In genomic region chr1:151990058-151990855, GRCh38 we compare ENCODE assay signal across 10 cellular contexts. TPM values are rescaled to one million over a fixed set of nuclear protein-coding genes. Genes with fewer than 3 reads are reported as not detected.
DNase-seq lines count a peak whose midpoint lies in the region; ATAC-seq and TF ChIP-seq lines count a peak whose summit lies in the region.
"Had no signal": no experiment of that assay in that cellular context is flagged by ENCODE, and none has a peak within 500 bp of the region (broad histone marks: within the 10 kb centered on the region; RNA-seq: fewer than 3 reads in every experiment).

No MANE protein-coding gene starts in this region.

- H3F3A ChIP-seq in GM23338 (replicated peaks; ENCODE audit: low read depth), result peaks cover 3% of the 10 kb centered on the region; the same call in 1 of the 2 replicates

- peaks cover 51% of the 10 kb centered on the region for H3K79me2 ChIP-seq in GM23338 (replicated peaks; ENCODE audit: insufficient read depth)

- H3K27me3 Mint-ChIP-seq in GM23338 (ENCODE audit: insufficient read depth, low read depth, poor library complexity), result peaks cover 24% of the 10 kb centered on the region

- no peaks in the 10 kb centered on the region for H3K9me3 Mint-ChIP-seq in GM23338

- peaks cover 4% of the 10 kb centered on the region; the same call in 1 of the 2 replicates for H4K20me1 ChIP-seq in GM23338 (replicated peaks; ENCODE audit: insufficient read depth)

- WGBS in mesodermal cell (ENCODE audit: insufficient coverage in 2 of 2), 2 experiments, result 75 to 84% methylated on average over 4 to 5 of the region's 5 CpGs

- peaks cover 38% of the 10 kb centered on the region for H3K4me1 Mint-ChIP-seq in GM23338

- ATAC-seq in GM23338 (no peak), GM19395 (IDR thresholded peaks at IDR 0.05; ENCODE audit: unreplicated experiment) (no peak)

- no peaks in the 10 kb centered on the region for H3K9me3 ChIP-seq in mesodermal cell (ENCODE audit: control insufficient read depth, low read length)
- H3K9me3 ChIP-seq: SJCRH30 had no signal

- H3K27ac ChIP-seq in 22Rv1 (peak overlapping the region; percentile 87), GM23338 (ENCODE audit: low read depth) (no peak overlapping the region), brain microvascular endothelial cell (peak overlapping the region; percentile 84), mesodermal cell (ENCODE audit: low read depth, low read length, severe bottlenecking) (peak overlapping the region; percentile 95)
- H3K27ac ChIP-seq: SJCRH30 had no signal

- H3K4me3 Mint-ChIP-seq in GM23338, result no peak overlapping the region

- H3K9me2 ChIP-seq in GM23338 (ENCODE audit: insufficient read depth), result no peaks in the 10 kb centered on the region; the same call in 1 of the 2 replicates

- peak overlapping the region; percentile 95; the same call in 1 of the 2 replicates for H3K4me2 ChIP-seq in GM23338

- peaks cover 6% of the 10 kb centered on the region; the same call in 1 of the 2 replicates for H3K36me3 ChIP-seq in GM23338 (ENCODE audit: insufficient read depth)
- peaks cover 10% of the 10 kb centered on the region for H3K36me3 ChIP-seq in brain microvascular endothelial cell (replicated peaks)
- H3K36me3 ChIP-seq in mesodermal cell (ENCODE audit: control insufficient read depth, insufficient read depth, low read length), result peaks cover 49% of the 10 kb centered on the region
- H3K36me3 ChIP-seq: SJCRH30 had no signal

- DNase-seq in GM23338 (ENCODE audit: low spot score) (no peak), brain microvascular endothelial cell (no peak), pons (ENCODE audit: low spot score) (no peak), dedifferentiated amniotic fluid mesenchymal stem cell (ENCODE audit: extremely low spot score) (no peak), ecto neural progenitor cell (ENCODE audit: low spot score) (no peak)
- DNase-seq: activated naive CD4-positive, alpha-beta T cell had no signal

- H3K36me3 Mint-ChIP-seq in GM23338 (ENCODE audit: low read depth), result no peaks in the 10 kb centered on the region

- no peak overlapping the region for H2AFZ ChIP-seq in GM23338

- H3K27me3 ChIP-seq in GM23338 (ENCODE audit: insufficient read depth) (peaks cover 16% of the 10 kb centered on the region), brain microvascular endothelial cell (replicated peaks) (no peaks in the 10 kb centered on the region)
- H3K27me3 ChIP-seq: SJCRH30 had no signal

- H3K4me1 ChIP-seq in GM23338 (ENCODE audit: insufficient read depth) (peaks cover 39% of the 10 kb centered on the region), mesodermal cell (ENCODE audit: control insufficient read depth, insufficient read depth, low read length, poor library complexity, severe bottlenecking) (peaks cover 54% of the 10 kb centered on the region)

- no peak overlapping the region for H3K27ac Mint-ChIP-seq in GM23338

- TF ChIP-seq CTCF in 22Rv1 (IDR thresholded peaks at IDR 0.05) (no peak), GM23338 (conservative IDR thresholded peaks at IDR 0.05; ENCODE audit: low read depth in 2 of 2) (no peak), brain microvascular endothelial cell (IDR thresholded peaks at IDR 0.05; ENCODE audit: low read depth, low read length, missing control alignments) (no peak)

- H3K4me3 ChIP-seq in GM23338, result no peak overlapping the region
- no peak overlapping the region for H3K4me3 ChIP-seq in brain microvascular endothelial cell (ENCODE audit: low read depth, low read length)
- peak overlapping the region; percentile 95 for H3K4me3 ChIP-seq in mesodermal cell (ENCODE audit: extremely low read depth, insufficient read depth, low read length, poor library complexity, severe bottlenecking)
- H3K4me3 ChIP-seq: SJCRH30 had no signal

- in situ Hi-C loops in brain microvascular endothelial cell (cut with HindIII; ENCODE audit: low pct_ligation_motif_present, low sequenced_read_pairs), result no loop called here

TF ChIP-seq in GM23338, 12 proteins besides CTCF, POLR2A, EP300 and RAD21:
- TF ChIP-seq CREB1 (CRISPR knock-in tag; IDR thresholded peaks at IDR 0.05; ENCODE audit: low read depth), result no peak
- no peak for TF ChIP-seq REST (IDR thresholded peaks at IDR 0.05; ENCODE audit: unreplicated experiment)
- TF ChIP-seq ETS1 (IDR thresholded peaks at IDR 0.05), result no peak
- TF ChIP-seq ZNF331 (CRISPR knock-in tag; IDR thresholded peaks at IDR 0.05; ENCODE audit: low read depth), result no peak
- no peak for TF ChIP-seq EZH2phosphoT487 (IDR thresholded peaks at IDR 0.05; ENCODE audit: unreplicated experiment)
- TF ChIP-seq JUNB (IDR thresholded peaks at IDR 0.05; ENCODE audit: unreplicated experiment), result no peak
- TF ChIP-seq NANOG (IDR thresholded peaks at IDR 0.05; ENCODE audit: borderline replicate concordance), result no peak
- no peak for TF ChIP-seq ZNF114 (CRISPR knock-in tag; IDR thresholded peaks at IDR 0.05)

RNA-seq across cellular contexts. Expression of gene S100A10, which starts 3.4 kb away (rescaled TPM):
- total RNA-seq in GM23338 (2014; rRNA removed; shearing (Covaris generic)), result 25.6 and 35.9 TPM in 2 replicates
- polyA plus RNA-seq in GM23338 (2016; fragmentation: Nextera tagmentation; extraction: Ambion mirVana), result 634 and 677 TPM in 2 replicates
- polyA plus RNA-seq in mesodermal cell (2013, experiment 1 of 2), result 786 TPM
- polyA plus RNA-seq in mesodermal cell (2013, experiment 2 of 2), result 897 TPM

RNA-seq across cellular contexts. Expression of gene S100A11, which starts 46.5 kb away (rescaled TPM):
- total RNA-seq in GM23338 (2014; rRNA removed; shearing (Covaris generic)), result 73.1 and 78.6 TPM in 2 replicates
- 596 and 668 TPM in 2 replicates for polyA plus RNA-seq in GM23338 (2016; fragmentation: Nextera tagmentation; extraction: Ambion mirVana)
- polyA plus RNA-seq in mesodermal cell (2013, experiment 1 of 2), result 1,948 TPM
- polyA plus RNA-seq in mesodermal cell (2013, experiment 2 of 2), result 1,730 TPM
